ENCODE assay signal across 14 cellular contexts in genomic region chr12:131901431-131902331, GRCh38. TPM values are rescaled to one million over a fixed set of nuclear protein-coding genes. Genes with fewer than 3 reads are reported as not detected.
A peak's percentile ranks its signal among the peaks of the same experiment; 100 is the strongest.
DNase-seq lines count a peak whose midpoint lies in the region; ATAC-seq, FAIRE-seq and TF ChIP-seq lines count a peak whose summit lies in the region.
"Had no signal": no experiment of that assay in that cellular context is flagged by ENCODE, and none has a peak within 500 bp of the region (broad histone marks: within the 10 kb centered on the region; RNA-seq: fewer than 3 reads in every experiment).

No MANE protein-coding gene starts in this region.

- no peak overlapping the region for H3K4ac ChIP-seq in IMR-90 (ENCODE audit: low read depth, low read length)

- H4K8ac ChIP-seq in IMR-90 (ENCODE audit: low read depth in 2 of 2, low read length in 2 of 2), result no peak overlapping the region

- intact Hi-C loops in IMR-90 (cut with micrococcal nuclease) (no loop called here), HepG2 (cut with micrococcal nuclease; ENCODE audit: unreplicated experiment) (no loop called here)

- H3K9me1 ChIP-seq in IMR-90 (ENCODE audit: insufficient read depth, low read length), result peaks cover 11% of the 10 kb centered on the region; the same call in 1 of the 2 replicates

- no peak overlapping the region for H3K27ac ChIP-seq in IMR-90 (ENCODE audit: insufficient read depth, low read length)
- no peak overlapping the region for H3K27ac ChIP-seq in endodermal cell (ENCODE audit: low read depth, low read length)
- H3K27ac ChIP-seq in lung (ENCODE audit: low read depth in 1 of 2, low read length in 1 of 2), result peak overlapping the region in 1 of 2 donors; percentile 13
- H3K27ac ChIP-seq in HepG2 (ENCODE audit: extremely low read length, insufficient read depth, low read length), result no peak overlapping the region
- H3K27ac ChIP-seq: GM23248, SJSA1 had no signal

- H4K20me1 ChIP-seq in IMR-90 (ENCODE audit: insufficient read depth, low read length) (peaks cover 59% of the 10 kb centered on the region), HepG2 (ENCODE audit: insufficient read depth, low read length) (peaks cover 38% of the 10 kb centered on the region; the same call in 1 of the 2 replicates)

- H3K27me3 ChIP-seq in IMR-90 (ENCODE audit: control insufficient read depth, insufficient read depth, low read length) (no peaks in the 10 kb centered on the region), endodermal cell (ENCODE audit: control insufficient read depth, insufficient read depth, low read length, poor library complexity, severe bottlenecking) (no peaks in the 10 kb centered on the region), lung (ENCODE audit: control insufficient read depth, insufficient read depth) (no peaks in the 10 kb centered on the region), HepG2 (ENCODE audit: control insufficient read depth in 1 of 2, insufficient read depth in 2 of 2, low read length in 2 of 2) (no peaks in the 10 kb centered on the region)
- H3K27me3 ChIP-seq: SJSA1 had no signal

- H3K4me3 ChIP-seq in IMR-90 (ENCODE audit: insufficient read depth, low read depth, low read length) (no peak overlapping the region), endodermal cell (ENCODE audit: low read length) (no peak overlapping the region), lung (no peak overlapping the region), HepG2 (replicated peaks in 1 of 3; ENCODE audit: insufficient read depth in 1 of 3, low read depth in 2 of 3, low read length in 3 of 3) (no peak overlapping the region)
- H3K4me3 ChIP-seq: GM23248, SJSA1 had no signal

- H2AFZ ChIP-seq in IMR-90 (replicated peaks; ENCODE audit: low read length, poor library complexity) (peak overlapping the region; percentile 14), HepG2 (ENCODE audit: low read length) (no peak overlapping the region)
- H2AFZ ChIP-seq: GM23248 had no signal

- FAIRE-seq in HepG2 (lab: Jason Lieb, UNC), result no peak

- dilution Hi-C loops in IMR-90 (cut with HindIII; ENCODE audit: low sequenced_read_pairs, unreplicated experiment), result no loop called here

- peaks cover 5% of the 10 kb centered on the region for H3K4me1 Mint-ChIP-seq in endodermal cell
- peaks cover 5% of the 10 kb centered on the region for H3K4me1 Mint-ChIP-seq in type B pancreatic cell (ENCODE audit: unreplicated experiment)
- H3K4me1 Mint-ChIP-seq in effector memory CD8-positive, alpha-beta T cell (ENCODE audit: low read depth in 2 of 2), result peaks cover 27 to 29% of the 10 kb centered on the region in 2 donors

- no TSS peak for BruUV-seq in IMR-90 (replicated peaks; lab: Mats Ljungman, UMichigan)
- BruUV-seq in HepG2 (replicated peaks; lab: Mats Ljungman, UMichigan), result no TSS peak

- TF ChIP-seq CTCF in IMR-90 (conservative IDR thresholded peaks at IDR 0.05; ENCODE audit: low read depth, low read length) (no peak), endodermal cell (conservative IDR thresholded peaks at IDR 0.05) (no peak), lung (IDR thresholded peaks at IDR 0.05; ENCODE audit: control extremely low read depth, extremely low read depth) (no peak), type B pancreatic cell (conservative IDR thresholded peaks at IDR 0.05) (no peak), HepG2 (CRISPR knock-in tag; IDR thresholded peaks at IDR 0.05) (no peak)

- no peak overlapping the region for H2BK15ac ChIP-seq in IMR-90 (ENCODE audit: low read depth, low read length)

- H3K79me2 ChIP-seq in HepG2 (ENCODE audit: insufficient read depth, low read length), result peaks cover 8% of the 10 kb centered on the region

- POLR2A ChIA-PET in IMR-90 (lab: Charles Lee; ENCODE audit: unreplicated experiment) (interaction anchor here (0.5 kb wide), 1 partner anchor 10 kb away, joined by 3 read pairs; no protein-coding TSS in a partner anchor), HepG2 (lab: Yijun Ruan, JAX) (no interaction called here)

- H3K36me3 Mint-ChIP-seq in endodermal cell (ENCODE audit: low read depth) (peaks cover 19% of the 10 kb centered on the region), type B pancreatic cell (no peaks in the 10 kb centered on the region)
- H3K36me3 Mint-ChIP-seq in effector memory CD8-positive, alpha-beta T cell (ENCODE audit: insufficient read depth), result peaks cover 17% of the 10 kb centered on the region

- H2BK20ac ChIP-seq in IMR-90 (ENCODE audit: low read depth, low read length), result no peak overlapping the region

- H3K14ac ChIP-seq in IMR-90 (replicated peaks; ENCODE audit: low read depth, low read length), result no peak overlapping the region

- TF ChIP-seq RAD21 in IMR-90 (IDR thresholded peaks at IDR 0.05; ENCODE audit: low read length) (no peak), HepG2 (CRISPR knock-in tag; IDR thresholded peaks at IDR 0.05) (no peak)

- TF ChIP-seq POLR2A in IMR-90 (IDR thresholded peaks at IDR 0.05; ENCODE audit: low read depth, low read length), result no peak
- no peak for TF ChIP-seq POLR2A in HepG2 (IDR thresholded peaks at IDR 0.05; ENCODE audit: insufficient read depth in 1 of 2, low read depth in 2 of 2, low read length in 2 of 2)

- no peak overlapping the region for H3K4me3 Mint-ChIP-seq in endodermal cell
- H3K4me3 Mint-ChIP-seq in type B pancreatic cell, result no peak overlapping the region
- H3K4me3 Mint-ChIP-seq in effector memory CD8-positive, alpha-beta T cell, result no peak overlapping the region
- H3K4me3 Mint-ChIP-seq: dendritic cell treated with granulocyte-macrophage colony-stimulating factor and Interleukin-4, amounts not matched to agents 40 ng/mL and 50 ng/mL, for 4 days had no signal

- no peak overlapping the region for H3K23ac ChIP-seq in IMR-90 (ENCODE audit: low read depth, low read length)

- 100% methylated on average over 3 of the region's 30 CpGs; no CpG with 5 or more reads in 1 of the 2 experiments for WGBS in IMR-90 (ENCODE audit: extremely low coverage in 2 of 2, insufficient read length in 1 of 2), 2 experiments
- WGBS in endodermal cell (ENCODE audit: insufficient coverage in 1 of 2, insufficient read length in 1 of 2), 2 experiments, result 91 to 93% methylated on average over 15 to 30 of the region's 30 CpGs
- WGBS in lung, 2 donors, result 70 to 81% methylated on average over 30 of the region's 30 CpGs
- WGBS in HepG2 (ENCODE audit: low lambda C conversion rate), result 93% methylated on average over 24 of the region's 30 CpGs

- H4K91ac ChIP-seq in IMR-90 (ENCODE audit: insufficient read depth, low read depth, low read length), result no peak overlapping the region

- no peak overlapping the region for H3K56ac ChIP-seq in IMR-90 (ENCODE audit: extremely low read depth, insufficient read depth, low read length)

- H3K36me3 ChIP-seq in IMR-90 (ENCODE audit: control insufficient read depth, insufficient read depth, low read length) (peaks cover 23% of the 10 kb centered on the region; the same call in 1 of the 2 replicates), endodermal cell (ENCODE audit: control insufficient read depth, insufficient read depth, low read length) (peaks cover 26% of the 10 kb centered on the region), lung (ENCODE audit: control insufficient read depth in 2 of 2, insufficient read depth in 2 of 2, low read length in 2 of 2) (peaks cover 0 to 8% of the 10 kb centered on the region in 2 donors), HepG2 (replicated peaks in 1 of 2; ENCODE audit: control insufficient read depth in 1 of 2, insufficient read depth in 2 of 2, low read length in 2 of 2) (peaks cover 3 to 5% of the 10 kb centered on the region in 2 experiments; a peak in 3 of 5 replicates)

- CTCF ChIA-PET in IMR-90 (lab: Yijun Ruan, JAX), result no interaction called here
- CTCF ChIA-PET in HepG2 (lab: Yijun Ruan, JAX; ENCODE audit: low intra/inter-chr PET ratio, low total read pairs), result no interaction called here

- H3K27ac Mint-ChIP-seq in endodermal cell (peak overlapping the region; percentile 44), type B pancreatic cell (peak overlapping the region; percentile 21)
- H3K27ac Mint-ChIP-seq in effector memory CD8-positive, alpha-beta T cell, result no peak overlapping the region
- H3K27ac Mint-ChIP-seq: dendritic cell treated with granulocyte-macrophage colony-stimulating factor and Interleukin-4, amounts not matched to agents 40 ng/mL and 50 ng/mL, for 4 days had no signal

- no peak overlapping the region for H2BK120ac ChIP-seq in IMR-90 (ENCODE audit: low read depth, low read length)

- DNase-seq in IMR-90, result no peak
- no peak for DNase-seq in endodermal cell
- DNase-seq in lung (ENCODE audit: low spot score), result no peak
- DNase-seq in type B pancreatic cell (ENCODE audit: extremely low spot score, unreplicated experiment), result no peak
- DNase-seq in NOMO-1 treated with dmso at 0.1 percent for 144 hours (lab: John Stamatoyannopoulos, UW; ENCODE audit: unreplicated experiment), result no peak
- no peak for DNase-seq in effector memory CD8-positive, alpha-beta T cell
- DNase-seq in HepG2 (ENCODE audit: low spot score), result no peak
- DNase-seq: amygdala; GM23248; NCI-H2081; stimulated activated naive CD8-positive, alpha-beta T cell treated with anti-CD3 and anti-CD28 coated beads, Interleukin-15, Interleukin-2, amounts not matched to agents 100 U/mL and 50 U/mL, for 24 hours had no signal

- H3K9me3 ChIP-seq in IMR-90 (ENCODE audit: control insufficient read depth, insufficient read depth, low read length) (no peaks in the 10 kb centered on the region), endodermal cell (ENCODE audit: control insufficient read depth, low read length) (no peaks in the 10 kb centered on the region), lung (ENCODE audit: control insufficient read depth in 2 of 2, insufficient read depth in 1 of 2, low read length in 1 of 2) (no peaks in the 10 kb centered on the region), HepG2 (ENCODE audit: low read length) (no peaks in the 10 kb centered on the region)
- H3K9me3 ChIP-seq: SJSA1 had no signal

- no peak overlapping the region for H2BK5ac ChIP-seq in IMR-90 (ENCODE audit: low read depth, low read length, poor library complexity, severe bottlenecking)

- no peak overlapping the region for H2AK5ac ChIP-seq in IMR-90 (ENCODE audit: low read depth, low read length)

- peaks cover 3% of the 10 kb centered on the region for H3K4me1 ChIP-seq in IMR-90 (ENCODE audit: control insufficient read depth, insufficient read depth, low read length)
- peaks cover 5% of the 10 kb centered on the region for H3K4me1 ChIP-seq in endodermal cell (ENCODE audit: control insufficient read depth, insufficient read depth, low read length)
- H3K4me1 ChIP-seq in lung (ENCODE audit: control insufficient read depth in 2 of 2, insufficient read depth in 2 of 2, low read length in 2 of 2), result peaks cover 10 to 30% of the 10 kb centered on the region in 2 donors
- H3K4me1 ChIP-seq in HepG2 (ENCODE audit: insufficient read depth, low read length), result peaks cover 5% of the 10 kb centered on the region

- peaks cover 19 to 78% of the 10 kb centered on the region in 2 experiments for H3K79me1 ChIP-seq in IMR-90 (ENCODE audit: low read depth in 1 of 2, low read length in 2 of 2)

- no peak overlapping the region for H3K18ac ChIP-seq in IMR-90 (ENCODE audit: low read depth, low read length)

- no peak overlapping the region for H2AK9ac ChIP-seq in IMR-90 (replicated peaks; ENCODE audit: low read depth, low read length, poor library complexity)

- H3K4me2 ChIP-seq in IMR-90 (ENCODE audit: low read depth, low read length) (no peak overlapping the region), HepG2 (ENCODE audit: low read depth, low read length) (no peak overlapping the region)

- H3K9ac ChIP-seq in IMR-90 (ENCODE audit: low read depth, low read length) (no peak overlapping the region), endodermal cell (ENCODE audit: extremely low read depth, low read length, poor library complexity, severe bottlenecking) (no peak overlapping the region), HepG2 (ENCODE audit: insufficient read depth, low read depth, low read length) (no peak overlapping the region)
- H3K9ac ChIP-seq: GM23248 had no signal

- ATAC-seq in IMR-90 (ENCODE audit: low read depth) (no peak), lung (ENCODE audit: insufficient read depth, low FRiP score) (peak; percentile 28), HepG2 (no peak), GM21526 (IDR thresholded peaks at IDR 0.05; ENCODE audit: low FRiP score, unreplicated experiment) (no peak)
- ATAC-seq in effector memory CD8-positive, alpha-beta T cell (replicated peaks), result no peak
- ATAC-seq: stimulated activated naive CD8-positive, alpha-beta T cell treated with anti-CD3 and anti-CD28 coated beads, Interleukin-15, Interleukin-2, amounts not matched to agents 100 U/mL and 50 U/mL, for 24 hours had no signal

- in situ Hi-C loops in IMR-90 (cut with MboI; ENCODE audit: low sequenced_read_pairs) (no loop called here), HepG2 (cut with HindIII; ENCODE audit: extremely low pct_ligation_motif_present, low pct_unique_long_range_greater_than_20kb) (no loop called here)

- TF ChIP-seq EP300 in HepG2 (IDR thresholded peaks at IDR 0.05; ENCODE audit: low read depth in 2 of 2, low read length in 2 of 2), result no peak
- TF ChIP-seq EP300 in HepG2 (CRISPR knock-in tag; IDR thresholded peaks at IDR 0.05; ENCODE audit: borderline replicate concordance), result no peak

- H3K27me3 Mint-ChIP-seq in endodermal cell (ENCODE audit: insufficient read depth) (no peaks in the 10 kb centered on the region), type B pancreatic cell (no peaks in the 10 kb centered on the region)
- no peaks in the 10 kb centered on the region for H3K27me3 Mint-ChIP-seq in effector memory CD8-positive, alpha-beta T cell
- H3K27me3 Mint-ChIP-seq: dendritic cell treated with granulocyte-macrophage colony-stimulating factor and Interleukin-4, amounts not matched to agents 40 ng/mL and 50 ng/mL, for 4 days had no signal

- H4K5ac ChIP-seq in IMR-90 (ENCODE audit: low read depth, low read length), result no peak overlapping the region

- no peaks in the 10 kb centered on the region for H3K9me3 Mint-ChIP-seq in endodermal cell
- H3K9me3 Mint-ChIP-seq in type B pancreatic cell, result no peaks in the 10 kb centered on the region
- no peaks in the 10 kb centered on the region for H3K9me3 Mint-ChIP-seq in effector memory CD8-positive, alpha-beta T cell
- H3K9me3 Mint-ChIP-seq: dendritic cell treated with granulocyte-macrophage colony-stimulating factor and Interleukin-4, amounts not matched to agents 40 ng/mL and 50 ng/mL, for 4 days had no signal

RNA-seq across cellular contexts. Expression of gene ULK1, which starts 7.3 kb away (rescaled TPM):
- total RNA-seq in IMR-90 (2012; rRNA removed), result 1.8 and 1.9 TPM in 2 replicates
- 19.2 and 20.0 TPM in 2 replicates for polyA plus RNA-seq in IMR-90 (2012; rRNA removed)
- 7.8 and 17.2 TPM in 2 replicates for polyA plus RNA-seq in IMR-90 (2012; cell fraction: cytosol; rRNA removed)
- polyA plus RNA-seq in IMR-90 (2012; cell fraction: nucleus; rRNA removed; ENCODE audit: low replicate concordance), result 80.3 and 166 TPM in 2 replicates
- total RNA-seq in endodermal cell, result 100 to 1,000 TPM in 1 of 2 donors, 10 to 100 TPM in 1; 68.0 to 104 TPM
- 50.3 TPM for polyA plus RNA-seq in endodermal cell (2013, experiment 1 of 2)
- 43.7 TPM for polyA plus RNA-seq in endodermal cell (2013, experiment 2 of 2)
- total RNA-seq in lung, result 10 to 100 TPM; 25.9 to 32.8 TPM
- polyA plus RNA-seq in lung, result 10 to 100 TPM; 15.4 to 19.7 TPM
- total RNA-seq in type B pancreatic cell (ENCODE audit: low replicate concordance), result 80.0 and 99.3 TPM in 2 replicates
- 1.7 and 2.8 TPM in 2 replicates for total RNA-seq in HepG2 (2016; rRNA removed; fragmentation: Illumina TruSeq; extraction: Trizol)
- 1.9 and 2.4 TPM in 2 replicates for total RNA-seq in HepG2 (2016; cell fraction: cytosol; rRNA removed; fragmentation: Illumina TruSeq; extraction: Trizol; ENCODE audit: low read depth)
- 1.6 and 3.3 TPM in 2 replicates for total RNA-seq in HepG2 (2016; cell fraction: insoluble cytoplasmic fraction; rRNA removed; fragmentation: Illumina TruSeq; extraction: Trizol)
- 1.7 and 2.8 TPM in 2 replicates for total RNA-seq in HepG2 (2016; cell fraction: membrane; rRNA removed; fragmentation: Illumina TruSeq; extraction: Trizol)
- total RNA-seq in HepG2 (2016; cell fraction: nucleus; rRNA removed; fragmentation: Illumina TruSeq; extraction: Trizol), result 4.9 and 6.0 TPM in 2 replicates
- polyA plus RNA-seq in HepG2 (2011; rRNA removed), result 10.1 and 13.9 TPM in 2 replicates
- polyA plus RNA-seq in HepG2 (2011; cell fraction: cytosol; rRNA removed), result 2.2 and 3.2 TPM in 2 replicates
- 132 and 157 TPM in 2 replicates for polyA plus RNA-seq in HepG2 (2011; cell fraction: nucleus; rRNA removed)
- 16.0 and 35.4 TPM in 2 replicates for polyA plus RNA-seq in HepG2 (2012)
- 0.21 and 0.24 TPM in 2 replicates for polyA plus RNA-seq in HepG2 (2016; cell fraction: cytosol; fragmentation: Illumina TruSeq; extraction: Trizol; ENCODE audit: low read depth)
- 3.6 and 5.0 TPM in 2 replicates for polyA plus RNA-seq in HepG2 (2016; cell fraction: insoluble cytoplasmic fraction; fragmentation: Illumina TruSeq; extraction: Trizol; ENCODE audit: low read depth)
- 0.60 and 0.72 TPM in 2 replicates for polyA plus RNA-seq in HepG2 (2016; cell fraction: membrane; fragmentation: Illumina TruSeq; extraction: Trizol; ENCODE audit: low read depth)
- polyA plus RNA-seq in HepG2 (2016; cell fraction: nucleus; fragmentation: Illumina TruSeq; extraction: Trizol; ENCODE audit: insufficient read depth, low read depth), result 27.6 and 31.1 TPM in 2 replicates
- polyA minus RNA-seq in HepG2 (2011; rRNA and poly(A)+ RNA removed; ENCODE audit: low replicate concordance), result 11.3 and 13.5 TPM in 2 replicates
- 7.8 and 10.2 TPM in 2 replicates for polyA minus RNA-seq in HepG2 (2011; cell fraction: cytosol; rRNA and poly(A)+ RNA removed)
- 15.5 and 17.8 TPM in 2 replicates for polyA minus RNA-seq in HepG2 (2011; cell fraction: nucleus; rRNA and poly(A)+ RNA removed)

RNA-seq across cellular contexts. Expression of gene PUS1, which starts 27.4 kb away (rescaled TPM):
- 11.4 and 14.0 TPM in 2 replicates for total RNA-seq in IMR-90 (2012; rRNA removed)
- polyA plus RNA-seq in IMR-90 (2012; rRNA removed), result 33.1 and 36.7 TPM in 2 replicates
- polyA plus RNA-seq in IMR-90 (2012; cell fraction: cytosol; rRNA removed), result 28.6 and 35.9 TPM in 2 replicates
- 86.5 and 151 TPM in 2 replicates for polyA plus RNA-seq in IMR-90 (2012; cell fraction: nucleus; rRNA removed; ENCODE audit: low replicate concordance)
- total RNA-seq in endodermal cell, result 10 to 100 TPM; 37.3 to 56.7 TPM
- polyA plus RNA-seq in endodermal cell (2013, experiment 1 of 2), result 20.6 TPM
- polyA plus RNA-seq in endodermal cell (2013, experiment 2 of 2), result 15.2 TPM
- 10 to 100 TPM in 1 of 2 donors, 1 to 10 TPM in 1; 6.8 to 30.9 TPM for total RNA-seq in lung
- 10 to 100 TPM; 28.6 to 35.6 TPM for polyA plus RNA-seq in lung
- 32.2 and 38.1 TPM in 2 replicates for total RNA-seq in type B pancreatic cell (ENCODE audit: low replicate concordance)
- 23.5 and 24.7 TPM in 2 replicates for total RNA-seq in HepG2 (2016; rRNA removed; fragmentation: Illumina TruSeq; extraction: Trizol)
- total RNA-seq in HepG2 (2016; cell fraction: cytosol; rRNA removed; fragmentation: Illumina TruSeq; extraction: Trizol; ENCODE audit: low read depth), result 6.6 and 7.1 TPM in 2 replicates
- total RNA-seq in HepG2 (2016; cell fraction: insoluble cytoplasmic fraction; rRNA removed; fragmentation: Illumina TruSeq; extraction: Trizol), result 21.9 and 25.6 TPM in 2 replicates
- 11.7 and 15.8 TPM in 2 replicates for total RNA-seq in HepG2 (2016; cell fraction: membrane; rRNA removed; fragmentation: Illumina TruSeq; extraction: Trizol)
- 22.3 and 22.5 TPM in 2 replicates for total RNA-seq in HepG2 (2016; cell fraction: nucleus; rRNA removed; fragmentation: Illumina TruSeq; extraction: Trizol)
- polyA plus RNA-seq in HepG2 (2011; rRNA removed), result 19.2 and 28.3 TPM in 2 replicates
- 18.9 and 22.1 TPM in 2 replicates for polyA plus RNA-seq in HepG2 (2011; cell fraction: cytosol; rRNA removed)
- 51.5 and 61.7 TPM in 2 replicates for polyA plus RNA-seq in HepG2 (2011; cell fraction: nucleus; rRNA removed)
- polyA plus RNA-seq in HepG2 (2012), result 16.6 and 23.7 TPM in 2 replicates
- polyA plus RNA-seq in HepG2 (2016; cell fraction: cytosol; fragmentation: Illumina TruSeq; extraction: Trizol; ENCODE audit: low read depth), result 6.6 and 8.0 TPM in 2 replicates
- 37.8 and 38.4 TPM in 2 replicates for polyA plus RNA-seq in HepG2 (2016; cell fraction: insoluble cytoplasmic fraction; fragmentation: Illumina TruSeq; extraction: Trizol; ENCODE audit: low read depth)
- polyA plus RNA-seq in HepG2 (2016; cell fraction: membrane; fragmentation: Illumina TruSeq; extraction: Trizol; ENCODE audit: low read depth), result 14.2 and 18.7 TPM in 2 replicates
- 70.5 and 72.7 TPM in 2 replicates for polyA plus RNA-seq in HepG2 (2016; cell fraction: nucleus; fragmentation: Illumina TruSeq; extraction: Trizol; ENCODE audit: insufficient read depth, low read depth)
- 26.1 and 71.1 TPM in 2 replicates for polyA minus RNA-seq in HepG2 (2011; rRNA and poly(A)+ RNA removed; ENCODE audit: low replicate concordance)
- polyA minus RNA-seq in HepG2 (2011; cell fraction: cytosol; rRNA and poly(A)+ RNA removed), result 10.4 and 12.3 TPM in 2 replicates
- 31.2 and 34.2 TPM in 2 replicates for polyA minus RNA-seq in HepG2 (2011; cell fraction: nucleus; rRNA and poly(A)+ RNA removed)

RNA-seq across cellular contexts. Expression of gene EP400, which starts 48.1 kb away (rescaled TPM):
- 4.3 and 5.3 TPM in 2 replicates for total RNA-seq in IMR-90 (2012; rRNA removed)
- polyA plus RNA-seq in IMR-90 (2012; rRNA removed), result 10.3 and 11.4 TPM in 2 replicates
- 5.7 and 6.6 TPM in 2 replicates for polyA plus RNA-seq in IMR-90 (2012; cell fraction: cytosol; rRNA removed)
- polyA plus RNA-seq in IMR-90 (2012; cell fraction: nucleus; rRNA removed; ENCODE audit: low replicate concordance), result 20.1 and 26.9 TPM in 2 replicates
- 10 to 100 TPM; 64.7 to 78.3 TPM for total RNA-seq in endodermal cell
- 42.4 TPM for polyA plus RNA-seq in endodermal cell (2013, experiment 1 of 2)
- 40.7 TPM for polyA plus RNA-seq in endodermal cell (2013, experiment 2 of 2)
- total RNA-seq in lung, result 10 to 100 TPM; 35.5 to 47.8 TPM
- 10 to 100 TPM; 11.4 to 16.0 TPM for polyA plus RNA-seq in lung
- total RNA-seq in type B pancreatic cell (ENCODE audit: low replicate concordance), result 41.4 and 55.2 TPM in 2 replicates
- total RNA-seq in HepG2 (2016; rRNA removed; fragmentation: Illumina TruSeq; extraction: Trizol), result 5.0 and 8.4 TPM in 2 replicates
- 4.7 TPM in 2 replicates for total RNA-seq in HepG2 (2016; cell fraction: cytosol; rRNA removed; fragmentation: Illumina TruSeq; extraction: Trizol; ENCODE audit: low read depth)
- 3.7 and 7.0 TPM in 2 replicates for total RNA-seq in HepG2 (2016; cell fraction: insoluble cytoplasmic fraction; rRNA removed; fragmentation: Illumina TruSeq; extraction: Trizol)
- total RNA-seq in HepG2 (2016; cell fraction: membrane; rRNA removed; fragmentation: Illumina TruSeq; extraction: Trizol), result 6.0 and 6.1 TPM in 2 replicates
- 13.3 and 16.0 TPM in 2 replicates for total RNA-seq in HepG2 (2016; cell fraction: nucleus; rRNA removed; fragmentation: Illumina TruSeq; extraction: Trizol)
- polyA plus RNA-seq in HepG2 (2011; rRNA removed), result 4.2 and 4.9 TPM in 2 replicates
- 2.4 and 3.4 TPM in 2 replicates for polyA plus RNA-seq in HepG2 (2011; cell fraction: cytosol; rRNA removed)
- polyA plus RNA-seq in HepG2 (2011; cell fraction: nucleus; rRNA removed), result 23.5 and 23.6 TPM in 2 replicates
- polyA plus RNA-seq in HepG2 (2012), result 16.1 and 16.9 TPM in 2 replicates
- polyA plus RNA-seq in HepG2 (2016; cell fraction: cytosol; fragmentation: Illumina TruSeq; extraction: Trizol; ENCODE audit: low read depth), result 1.1 TPM in 2 replicates
- polyA plus RNA-seq in HepG2 (2016; cell fraction: insoluble cytoplasmic fraction; fragmentation: Illumina TruSeq; extraction: Trizol; ENCODE audit: low read depth), result 11.0 and 15.9 TPM in 2 replicates
- 2.6 and 2.7 TPM in 2 replicates for polyA plus RNA-seq in HepG2 (2016; cell fraction: membrane; fragmentation: Illumina TruSeq; extraction: Trizol; ENCODE audit: low read depth)
- 43.2 and 47.1 TPM in 2 replicates for polyA plus RNA-seq in HepG2 (2016; cell fraction: nucleus; fragmentation: Illumina TruSeq; extraction: Trizol; ENCODE audit: insufficient read depth, low read depth)
- polyA minus RNA-seq in HepG2 (2011; rRNA and poly(A)+ RNA removed; ENCODE audit: low replicate concordance), result 7.5 and 11.1 TPM in 2 replicates
- polyA minus RNA-seq in HepG2 (2011; cell fraction: cytosol; rRNA and poly(A)+ RNA removed), result 7.5 and 8.3 TPM in 2 replicates
- polyA minus RNA-seq in HepG2 (2011; cell fraction: nucleus; rRNA and poly(A)+ RNA removed), result 16.2 and 18.8 TPM in 2 replicates

Comparison
In these comparisons a context has a peak if more than half of its experiments do, and no peak if none do; other contexts are left out.
1. H3K27ac Mint-ChIP-seq: peak in endodermal cell (single experiment) and type B pancreatic cell (single experiment); none in effector memory CD8-positive, alpha-beta T cell (0 of 2).